11 cellular contexts compared by ENCODE assay signal in the genomic region with DNA sequence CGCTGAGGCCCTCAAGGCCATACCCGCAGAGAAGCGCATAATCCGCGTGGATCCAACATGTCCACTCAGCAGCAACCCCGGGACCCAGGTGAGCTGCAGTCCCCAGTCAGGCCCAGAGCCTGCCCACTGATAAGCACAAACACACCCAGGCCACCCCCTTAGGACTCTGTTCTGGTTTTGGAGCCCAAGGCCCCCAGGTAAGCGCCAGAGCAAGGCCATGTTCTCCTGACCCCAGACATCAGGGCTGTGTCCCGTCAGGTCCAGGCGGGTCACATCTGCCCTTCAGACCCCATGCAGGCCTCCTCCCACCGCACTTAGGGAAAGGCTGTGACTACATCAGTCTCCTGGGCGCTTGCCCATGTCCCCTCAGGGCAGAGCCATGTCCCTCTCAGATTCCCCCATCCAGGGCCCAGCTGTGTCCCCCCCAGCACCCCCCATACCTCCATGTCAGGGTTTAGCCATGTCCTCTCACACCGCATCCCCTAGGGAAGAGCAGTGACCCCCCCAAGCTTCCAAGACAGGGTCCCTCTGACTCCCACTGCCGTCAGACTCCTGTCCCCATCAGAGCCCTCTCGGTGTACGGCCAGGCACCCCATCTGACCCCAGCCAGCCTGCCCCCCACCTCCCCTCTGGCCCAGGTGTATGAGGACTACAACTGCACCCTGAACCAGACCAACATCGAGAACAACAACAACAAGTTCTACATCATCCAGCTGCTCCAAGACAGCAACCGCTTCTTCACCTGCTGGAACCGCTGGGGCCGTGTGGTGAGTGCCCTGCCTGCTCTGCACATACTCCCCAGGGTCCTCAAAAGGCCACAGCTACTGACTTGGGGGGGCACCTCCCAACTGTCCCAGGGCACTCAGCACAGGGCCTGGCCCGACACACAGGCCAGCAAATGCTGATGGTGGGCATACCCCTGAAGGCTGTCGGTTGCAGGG. TPM values are rescaled to one million over a fixed set of nuclear protein-coding genes. Genes with fewer than 3 reads are reported as not detected.
A peak's percentile ranks its signal among the peaks of the same experiment; 100 is the strongest.
DNase-seq lines count a peak whose midpoint lies in the region; ATAC-seq, FAIRE-seq and TF ChIP-seq lines count a peak whose summit lies in the region.
"Had no signal": no experiment of that assay in that cellular context is flagged by ENCODE, and none has a peak within 500 bp of the region (broad histone marks: within the 10 kb centered on the region; RNA-seq: fewer than 3 reads in every experiment).

No MANE protein-coding gene starts in this region.

- no peak for DNase-seq in activated naive CD8-positive, alpha-beta T cell treated with anti-CD3 and anti-CD28 coated beads for 36 hours
- DNase-seq in MCF 10A (ENCODE audit: unreplicated experiment) (no peak), upper lobe of left lung (no peak), A172 (ENCODE audit: low spot score) (no peak), H54 (ENCODE audit: insufficient read length, low spot score) (no peak)
- DNase-seq in stimulated activated CD4-positive, alpha-beta T cell treated with anti-CD3 and anti-CD28 coated beads, Interleukin-12 subunit alpha, Interleukin-12 subunit beta, amount 100 ng/mL, for 4 hours = no peak
- DNase-seq: glutamatergic neuron, GOT3, NCI-H2107 had no signal

- peaks cover 4% of the 10 kb centered on the region for H3K36me3 Mint-ChIP-seq in activated naive CD8-positive, alpha-beta T cell
- H3K36me3 Mint-ChIP-seq in activated naive CD8-positive, alpha-beta T cell treated with anti-CD3 and anti-CD28 coated beads for 36 hours = peaks cover 19% of the 10 kb centered on the region
- H3K36me3 Mint-ChIP-seq in MCF 10A (ENCODE audit: insufficient read depth, unreplicated experiment) = peaks cover 23% of the 10 kb centered on the region

- TF ChIP-seq CTCF in MCF 10A (IDR thresholded peaks at IDR 0.05; ENCODE audit: unreplicated experiment) (no peak), upper lobe of left lung (IDR thresholded peaks at IDR 0.05) (no peak)

- H3K4me1 ChIP-seq in mucosa of rectum (ENCODE audit: control insufficient read depth in 2 of 2, insufficient read depth in 2 of 2, low read length in 2 of 2) = peaks cover 19 to 25% of the 10 kb centered on the region in 2 donors
- H3K4me1 ChIP-seq in upper lobe of left lung = peaks cover 28 to 36% (median 31%) of the 10 kb centered on the region in 4 donors

- H3K27me3 Mint-ChIP-seq in activated naive CD8-positive, alpha-beta T cell = no peaks in the 10 kb centered on the region
- H3K27me3 Mint-ChIP-seq in activated naive CD8-positive, alpha-beta T cell treated with anti-CD3 and anti-CD28 coated beads for 36 hours = no peaks in the 10 kb centered on the region
- no peaks in the 10 kb centered on the region for H3K27me3 Mint-ChIP-seq in MCF 10A (ENCODE audit: insufficient read depth, unreplicated experiment)

- POLR2A ChIA-PET in MCF 10A (lab: Yijun Ruan, JAX) = interaction anchor here (0.5 to 5.8 kb wide), 12 partner anchors 20 to 344 kb away, joined by 3 to 127 read pairs (median 10); a partner anchor contains a TSS

- BruUV-seq in MCF 10A (replicated peaks; lab: Mats Ljungman, UMichigan) = no TSS peak

- CTCF ChIA-PET in MCF 10A (lab: Yijun Ruan, JAX) = interaction anchor here (0.6 to 2.6 kb wide), 12 partner anchors 10 to 288 kb away, joined by 3 to 49 read pairs (median 7); a partner anchor contains a TSS

- peak overlapping the region; percentile 41 for H3K4me3 Mint-ChIP-seq in activated naive CD8-positive, alpha-beta T cell
- no peak overlapping the region for H3K4me3 Mint-ChIP-seq in activated naive CD8-positive, alpha-beta T cell treated with anti-CD3 and anti-CD28 coated beads for 36 hours
- peak overlapping the region; percentile 92 for H3K4me3 Mint-ChIP-seq in MCF 10A (ENCODE audit: unreplicated experiment)

- intact Hi-C loops in MCF 10A (cut with micrococcal nuclease) = loop anchor here (5.0 kb wide), 1 partner anchor 179 kb away; no protein-coding TSS in a partner anchor

- peak overlapping the region; percentile 86 to 97 for H3K9ac ChIP-seq in mucosa of rectum (ENCODE audit: low read depth in 1 of 2, low read length in 2 of 2)

- no peak for TF ChIP-seq POLR2A in upper lobe of left lung (IDR thresholded peaks at IDR 0.05)
- TF ChIP-seq POLR2A in H54 (IDR thresholded peaks at IDR 0.05; ENCODE audit: low read depth, low read length) = no peak

- peak overlapping the region; percentile 43 for H3K27ac Mint-ChIP-seq in activated naive CD8-positive, alpha-beta T cell
- no peak overlapping the region for H3K27ac Mint-ChIP-seq in activated naive CD8-positive, alpha-beta T cell treated with anti-CD3 and anti-CD28 coated beads for 36 hours
- H3K27ac Mint-ChIP-seq in MCF 10A (ENCODE audit: low read depth, unreplicated experiment) = no peak overlapping the region

- no peak for ATAC-seq in upper lobe of left lung (ENCODE audit: low FRiP score in 2 of 2)

- FAIRE-seq in H54 (lab: Jason Lieb, UNC) = no peak

- no peaks in the 10 kb centered on the region for H3K9me3 Mint-ChIP-seq in activated naive CD8-positive, alpha-beta T cell (ENCODE audit: low read depth)
- H3K9me3 Mint-ChIP-seq in activated naive CD8-positive, alpha-beta T cell treated with anti-CD3 and anti-CD28 coated beads for 36 hours = no peaks in the 10 kb centered on the region
- H3K9me3 Mint-ChIP-seq in MCF 10A (ENCODE audit: unreplicated experiment) = no peaks in the 10 kb centered on the region

- H3K9me3 ChIP-seq in mucosa of rectum (ENCODE audit: control insufficient read depth in 2 of 2, low read length in 2 of 2) (no peaks in the 10 kb centered on the region), upper lobe of left lung (no peaks in the 10 kb centered on the region)

- TF ChIP-seq EP300 in upper lobe of left lung (IDR thresholded peaks at IDR 0.05) = no peak

- no peaks in the 10 kb centered on the region for H3K27me3 ChIP-seq in mucosa of rectum (ENCODE audit: control insufficient read depth in 2 of 2, insufficient read depth in 2 of 2, low read length in 2 of 2)
- H3K27me3 ChIP-seq in upper lobe of left lung = no peaks in the 10 kb centered on the region

- H3K36me3 ChIP-seq in mucosa of rectum (ENCODE audit: control insufficient read depth in 2 of 2, insufficient read depth in 2 of 2, low read length in 2 of 2) (peaks cover 3 to 6% of the 10 kb centered on the region in 2 donors), upper lobe of left lung (peaks cover 0 to 16% (median 2%) of the 10 kb centered on the region in 4 donors)

- WGBS in upper lobe of left lung, 2 donors = 91 to 98% methylated on average over 7 to 17 of the region's 21 CpGs

- H3K4me1 Mint-ChIP-seq in activated naive CD8-positive, alpha-beta T cell (ENCODE audit: low read depth) = peaks cover 27% of the 10 kb centered on the region
- peaks cover 25% of the 10 kb centered on the region for H3K4me1 Mint-ChIP-seq in activated naive CD8-positive, alpha-beta T cell treated with anti-CD3 and anti-CD28 coated beads for 36 hours
- H3K4me1 Mint-ChIP-seq in MCF 10A (ENCODE audit: insufficient read depth, unreplicated experiment) = peaks cover 16% of the 10 kb centered on the region

- peak overlapping the region in 1 of 2 donors; percentile 80 for H3K4me3 ChIP-seq in mucosa of rectum (ENCODE audit: low read length in 2 of 2)
- H3K4me3 ChIP-seq in upper lobe of left lung = peak overlapping the region in 2 of 4 donors; percentile 61 to 87

- H3K27ac ChIP-seq in mucosa of rectum (ENCODE audit: low read depth in 2 of 2, low read length in 2 of 2) (peak overlapping the region; percentile 92 to 98), upper lobe of left lung (peak overlapping the region; percentile 90 to 94 (median 93))

RNA-seq across cellular contexts. Expression of a gene that starts 1.6 kb away (rescaled TPM):
- total RNA-seq in activated naive CD8-positive, alpha-beta T cell treated with anti-CD3 and anti-CD28 coated beads for 36 hours = 10 to 100 TPM; 13.9 to 15.6 TPM
- total RNA-seq in MCF 10A (2022) (19.4 and 25.5 TPM in 2 replicates), upper lobe of left lung (10 to 100 TPM; 23.0 to 80.7 (median 35.7) TPM)
- total RNA-seq in A172 (2014; rRNA removed; shearing (Covaris generic)) = 41.4 and 45.4 TPM in 2 replicates

RNA-seq across cellular contexts. Expression of a gene that starts 2.0 kb away (rescaled TPM):
- 10 to 100 TPM; 74.0 to 83.0 TPM for total RNA-seq in activated naive CD8-positive, alpha-beta T cell treated with anti-CD3 and anti-CD28 coated beads for 36 hours
- 60.8 and 80.2 TPM in 2 replicates for total RNA-seq in MCF 10A (2022)
- 10 to 100 TPM; 10.7 to 30.4 (median 19.8) TPM for total RNA-seq in upper lobe of left lung
- 48.7 and 51.4 TPM in 2 replicates for total RNA-seq in A172 (2014; rRNA removed; shearing (Covaris generic))

RNA-seq across cellular contexts. Expression of a gene that starts 11.5 kb away (rescaled TPM):
- total RNA-seq in activated naive CD8-positive, alpha-beta T cell treated with anti-CD3 and anti-CD28 coated beads for 36 hours = not detected
- total RNA-seq in MCF 10A (2022) (not detected in 2 replicates), upper lobe of left lung (not detected)
- not detected in 2 replicates for total RNA-seq in A172 (2014; rRNA removed; shearing (Covaris generic))

RNA-seq across cellular contexts. Expression of a gene that starts 23.5 kb away (rescaled TPM):
- total RNA-seq in activated naive CD8-positive, alpha-beta T cell treated with anti-CD3 and anti-CD28 coated beads for 36 hours = 1 to 10 TPM; 4.5 to 5.6 TPM
- total RNA-seq in MCF 10A (2022) (26.4 TPM in 2 replicates), upper lobe of left lung (10 to 100 TPM; 22.7 to 53.4 (median 37.7) TPM)
- total RNA-seq in A172 (2014; rRNA removed; shearing (Covaris generic)) = 99.7 and 107 TPM in 2 replicates

RNA-seq across cellular contexts. Expression of a gene that starts 30.1 kb away (rescaled TPM):
- total RNA-seq in activated naive CD8-positive, alpha-beta T cell treated with anti-CD3 and anti-CD28 coated beads for 36 hours = 10 to 100 TPM; 58.7 to 59.6 TPM
- total RNA-seq in MCF 10A (2022) (48.9 and 49.8 TPM in 2 replicates), upper lobe of left lung (10 to 100 TPM; 35.6 to 62.6 (median 50.0) TPM)
- total RNA-seq in A172 (2014; rRNA removed; shearing (Covaris generic)) = 21.2 and 21.5 TPM in 2 replicates
